21 cellular contexts compared by ENCODE assay signal in genomic region chr1:236085545-236086159, GRCh38. TPM values are rescaled to one million over a fixed set of nuclear protein-coding genes. Genes with fewer than 3 reads are reported as not detected.
A peak's percentile ranks its signal among the peaks of the same experiment; 100 is the strongest.
DNase-seq lines count a peak whose midpoint lies in the region; ATAC-seq, FAIRE-seq and TF ChIP-seq lines count a peak whose summit lies in the region.
"Had no signal": no experiment of that assay in that cellular context is flagged by ENCODE, and none has a peak within 500 bp of the region (broad histone marks: within the 10 kb centered on the region; RNA-seq: fewer than 3 reads in every experiment).

No MANE protein-coding gene starts in this region.

- no peak for TF ChIP-seq POLR2A in H1 (IDR thresholded peaks at IDR 0.05; ENCODE audit: control extremely low read depth in 1 of 2, low read depth in 2 of 2, low read length in 2 of 2)

- H3K36me3 Mint-ChIP-seq in Caco-2 (ENCODE audit: insufficient read depth, unreplicated experiment) = no peaks in the 10 kb centered on the region
- H3K36me3 Mint-ChIP-seq in stimulated activated effector memory CD8-positive, alpha-beta T cell treated with anti-CD3 and anti-CD28 coated beads, Interleukin-12 subunit alpha, Interleukin-12 subunit beta, amount 100 ng/mL, for 72 hours = no peaks in the 10 kb centered on the region

- in situ Hi-C loops in GM23248 (cut with MboI) = no loop called here

- H3K18ac ChIP-seq in H1 (ENCODE audit: extremely low read depth, low read length) (no peak overlapping the region), neuronal stem cell (ENCODE audit: low read length) (peak overlapping the region; percentile 11)

- peaks cover 7% of the 10 kb centered on the region; the same call in 1 of the 2 replicates for H3K23me2 ChIP-seq in H1 (ENCODE audit: low read depth, low read length)

- peaks cover 14% of the 10 kb centered on the region for H3F3A ChIP-seq in GM23248 (ENCODE audit: insufficient read depth)

- H2BK5ac ChIP-seq in H1 (ENCODE audit: low read depth, low read length) (no peak overlapping the region; the same call in 1 of the 2 replicates), neuronal stem cell (ENCODE audit: low read length) (no peak overlapping the region)

- FAIRE-seq in HTR-8/SVneo (lab: Jason Lieb, UNC) (peak; percentile 94), H1 (lab: Jason Lieb, UNC) (no peak)

- H3K9me3 ChIP-seq in Caco-2 = 0 out of 2 replicates have a peak, but pooled peaks cover 2% of the 10 kb centered on the region
- H3K9me3 ChIP-seq in H1 (ENCODE audit: insufficient read depth in 2 of 2, low read depth in 1 of 2, low read length in 1 of 2) = no peaks in the 10 kb centered on the region
- H3K9me3 ChIP-seq in neuronal stem cell (replicated peaks in 1 of 2; ENCODE audit: control insufficient read depth in 2 of 2, insufficient read depth in 1 of 2, low read depth in 1 of 2, low read length in 2 of 2) = peaks cover 0 to 7% of the 10 kb centered on the region in 2 donors
- no peaks in the 10 kb centered on the region for H3K9me3 ChIP-seq in GM23248 (ENCODE audit: low read depth)
- H3K9me3 ChIP-seq in MG63 = no peaks in the 10 kb centered on the region
- H3K9me3 ChIP-seq: HAP-1 had no signal

- H3K23ac ChIP-seq in H1 (ENCODE audit: insufficient read length) (no peak overlapping the region), neuronal stem cell (ENCODE audit: low read depth, low read length, poor library complexity) (peak overlapping the region; percentile 44)

- no peaks in the 10 kb centered on the region for H3K79me2 ChIP-seq in H1 (ENCODE audit: control insufficient read depth in 1 of 2, insufficient read depth in 2 of 2, low read length in 2 of 2)
- no peaks in the 10 kb centered on the region for H3K79me2 ChIP-seq in GM23248 (ENCODE audit: insufficient read depth)

- H3K27me3 Mint-ChIP-seq in Caco-2 (ENCODE audit: insufficient read depth, unreplicated experiment) = no peaks in the 10 kb centered on the region

- CTCF ChIA-PET in Caco-2 (lab: Charles Lee) (no interaction called here), H1 (lab: Charles Lee; ENCODE audit: partially characterized antibody) (interaction anchor here (0.9 kb wide), 1 partner anchor 87 kb away, joined by 3 read pairs; no protein-coding TSS in a partner anchor)

- H2AK5ac ChIP-seq in H1 (ENCODE audit: low read depth, low read length) (peak overlapping the region; percentile 88), neuronal stem cell (ENCODE audit: low read depth, low read length) (no peak overlapping the region)

- DNase-seq in Caco-2 (no peak), HTR-8/SVneo (ENCODE audit: insufficient read length, low spot score) (no peak), H1 (ENCODE audit: low read depth in 1 of 2, low spot score in 2 of 2) (no peak), neuronal stem cell (ENCODE audit: low spot score) (no peak), GM23248 (no peak), HT-29 (ENCODE audit: low spot score) (no peak), MG63 (no peak)
- no peak for DNase-seq in stimulated activated effector memory CD8-positive, alpha-beta T cell treated with anti-CD3 and anti-CD28 coated beads, Interleukin-12 subunit alpha, Interleukin-12 subunit beta, amount 100 ng/mL, for 72 hours (ENCODE audit: low spot score in 2 of 2)
- DNase-seq: 8988T, ACHN, DMS153, DND-41, KG1, MM.1S, NCI-H2029 treated with DMSO at 0.1 percent for 48 hours, NCI-H2227 treated with DMSO at 0.1 percent for 48 hours, NCI-H526 treated with DMSO at 0.1 percent for 48 hours, SHP77 treated with DMSO at 0.1 percent for 48 hours had no signal

- BruUV-seq in Caco-2 (replicated peaks; lab: Mats Ljungman, UMichigan) = no TSS peak

- H3K4me2 ChIP-seq in H1 (ENCODE audit: insufficient read depth in 1 of 2, low read depth in 2 of 2, low read length in 2 of 2) (no peak overlapping the region), neuronal stem cell (ENCODE audit: insufficient read depth, low read length, poor library complexity, severe bottlenecking) (no peak overlapping the region), GM23248 (ENCODE audit: unreplicated experiment) (no peak overlapping the region)
- H3K4me2 ChIP-seq: GM23338 had no signal

- 72 to 100% methylated on average over 1 to 6 of the region's 6 CpGs for WGBS in H1 (ENCODE audit: extremely low coverage in 1 of 2, insufficient coverage in 1 of 2, insufficient read length in 1 of 2, insufficient replicate concordance in 2 of 2, low coverage in 1 of 2, low lambda C conversion rate in 2 of 2, missing lambda C conversion rate in 1 of 2), 2 experiments
- 100% methylated on average over 1 of the region's 6 CpGs for WGBS in neuronal stem cell (ENCODE audit: extremely low coverage in 2 of 2, insufficient read length in 2 of 2, insufficient replicate concordance in 1 of 2), 2 donors
- WGBS in GM23248 (ENCODE audit: low coverage in 1 of 2, low lambda C conversion rate in 2 of 2, missing lambda C conversion rate in 2 of 2), 2 experiments = 77 to 78% methylated on average over 4 to 6 of the region's 6 CpGs

- no peak overlapping the region for H2BK12ac ChIP-seq in H1 (ENCODE audit: low read depth, low read length)
- no peak overlapping the region for H2BK12ac ChIP-seq in neuronal stem cell (ENCODE audit: low read length)

- H3K27ac ChIP-seq in H1 (ENCODE audit: low read depth, low read length) (no peak overlapping the region), neuronal stem cell (replicated peaks; ENCODE audit: low read length) (no peak overlapping the region), GM23248 (no peak overlapping the region)

- TF ChIP-seq CTCF in Caco-2 (IDR thresholded peaks at IDR 0.05; ENCODE audit: insufficient read depth in 1 of 2, low read depth in 1 of 2, low read length in 1 of 2, severe bottlenecking in 1 of 2, unreplicated experiment in 1 of 2) = no peak
- TF ChIP-seq CTCF in H1 (IDR thresholded peaks at IDR 0.05; ENCODE audit: control extremely low read depth in 1 of 3, insufficient read depth in 1 of 3, low read depth in 1 of 3, low read length in 3 of 3) = no peak

- H3K56ac ChIP-seq in H1 (replicated peaks; ENCODE audit: insufficient read length, low read depth, low read length) = peak overlapping the region; percentile 39

- no peak for TF ChIP-seq EP300 in H1 (IDR thresholded peaks at IDR 0.05; ENCODE audit: borderline replicate concordance in 1 of 2, low read depth in 2 of 2, low read length in 2 of 2)

- POLR2A ChIA-PET in Caco-2 (lab: Charles Lee) = no interaction called here
- POLR2A ChIA-PET in H1 (lab: Charles Lee; ENCODE audit: partially characterized antibody) = no interaction called here

- H3K4me3 Mint-ChIP-seq in Caco-2 (ENCODE audit: unreplicated experiment) = no peak overlapping the region
- no peak overlapping the region for H3K4me3 Mint-ChIP-seq in stimulated activated effector memory CD8-positive, alpha-beta T cell treated with anti-CD3 and anti-CD28 coated beads, Interleukin-12 subunit alpha, Interleukin-12 subunit beta, amount 100 ng/mL, for 72 hours
- H3K4me3 Mint-ChIP-seq: GM23338 had no signal

- H3K14ac ChIP-seq in H1 (ENCODE audit: insufficient read length) = no peak overlapping the region
- peak overlapping the region; percentile 75 for H3K14ac ChIP-seq in neuronal stem cell (ENCODE audit: low read length)

- no peak overlapping the region for H4K91ac ChIP-seq in H1 (replicated peaks; ENCODE audit: insufficient read length, low read length)
- no peak overlapping the region for H4K91ac ChIP-seq in neuronal stem cell (ENCODE audit: low read depth, low read length, poor library complexity)

- ATAC-seq in stimulated activated effector memory CD8-positive, alpha-beta T cell treated with anti-CD3 and anti-CD28 coated beads, Interleukin-12 subunit alpha, Interleukin-12 subunit beta, amount 100 ng/mL, for 72 hours = no peak
- ATAC-seq: GM23338, Panc1 had no signal

- no peak overlapping the region for H2BK20ac ChIP-seq in H1 (ENCODE audit: low read length)

- no peak for TF ChIP-seq RAD21 in H1 (IDR thresholded peaks at IDR 0.05 in 1 of 2, conservative IDR thresholded peaks at IDR 0.05 in 1 of 2; ENCODE audit: low read depth in 2 of 2, low read length in 2 of 2)

- intact Hi-C loops in Caco-2 (cut with micrococcal nuclease; ENCODE audit: unreplicated experiment) = loop anchor here (2.0 kb wide), 1 partner anchor 21 kb away; the partner anchor contains the start of gene NID1

- H3K4me1 Mint-ChIP-seq in Caco-2 (ENCODE audit: low read depth, unreplicated experiment) = peaks cover 13% of the 10 kb centered on the region
- H3K4me1 Mint-ChIP-seq in stimulated activated effector memory CD8-positive, alpha-beta T cell treated with anti-CD3 and anti-CD28 coated beads, Interleukin-12 subunit alpha, Interleukin-12 subunit beta, amount 100 ng/mL, for 72 hours = peaks cover 6% of the 10 kb centered on the region

- peak overlapping the region; percentile 2 for H3K27ac Mint-ChIP-seq in Caco-2 (ENCODE audit: unreplicated experiment)
- no peak overlapping the region for H3K27ac Mint-ChIP-seq in stimulated activated effector memory CD8-positive, alpha-beta T cell treated with anti-CD3 and anti-CD28 coated beads, Interleukin-12 subunit alpha, Interleukin-12 subunit beta, amount 100 ng/mL, for 72 hours
- H3K27ac Mint-ChIP-seq: GM23338 had no signal

- no peak overlapping the region for H4K5ac ChIP-seq in H1 (ENCODE audit: insufficient read length, low read depth, low read length)

- no peaks in the 10 kb centered on the region for H3K36me3 ChIP-seq in Caco-2 (ENCODE audit: control insufficient read depth, insufficient read depth, low read length)
- no peaks in the 10 kb centered on the region for H3K36me3 ChIP-seq in H1 (ENCODE audit: control insufficient read depth in 2 of 4, insufficient read depth in 4 of 4, low read length in 3 of 4)
- H3K36me3 ChIP-seq in neuronal stem cell (replicated peaks in 1 of 2; ENCODE audit: control insufficient read depth in 2 of 2, insufficient read depth in 2 of 2, low read length in 2 of 2) = no peaks in the 10 kb centered on the region
- H3K36me3 ChIP-seq in GM23248 (ENCODE audit: low read depth) = no peaks in the 10 kb centered on the region
- H3K36me3 ChIP-seq in MG63 = no peaks in the 10 kb centered on the region
- H3K36me3 ChIP-seq: HAP-1 had no signal

- no peak overlapping the region for H2AFZ ChIP-seq in H1 (ENCODE audit: low read length)
- H2AFZ ChIP-seq in neuronal stem cell (ENCODE audit: low read length) = no peak overlapping the region
- no peak overlapping the region for H2AFZ ChIP-seq in GM23248
- H2AFZ ChIP-seq: GM23338 had no signal

- H2BK120ac ChIP-seq in H1 (replicated peaks; ENCODE audit: low read depth, low read length) (no peak overlapping the region), neuronal stem cell (ENCODE audit: low read depth, low read length) (no peak overlapping the region)

- H3K79me1 ChIP-seq in H1 (ENCODE audit: low read depth, low read length) (no peaks in the 10 kb centered on the region), neuronal stem cell (ENCODE audit: low read depth, low read length) (no peaks in the 10 kb centered on the region)

- no peaks in the 10 kb centered on the region for H3K9me2 ChIP-seq in GM23248 (ENCODE audit: insufficient read depth)

- no peaks in the 10 kb centered on the region for H3K27me3 ChIP-seq in Caco-2 (replicated peaks; ENCODE audit: control insufficient read depth, insufficient read depth, low read length)
- H3K27me3 ChIP-seq in H1 (replicated peaks in 1 of 4; ENCODE audit: control insufficient read depth in 3 of 4, extremely low read depth in 1 of 4, insufficient read depth in 3 of 4, low read length in 3 of 4) = no peaks in the 10 kb centered on the region
- H3K27me3 ChIP-seq in neuronal stem cell (ENCODE audit: control insufficient read depth in 3 of 3, insufficient read depth in 3 of 3, low read depth in 1 of 3, low read length in 3 of 3) = peaks cover 0 to 3% (median 0%) of the 10 kb centered on the region in 3 experiments
- no peaks in the 10 kb centered on the region for H3K27me3 ChIP-seq in GM23248 (replicated peaks; ENCODE audit: insufficient read depth)
- H3K27me3 ChIP-seq in MG63 = no peaks in the 10 kb centered on the region

- H3K4me1 ChIP-seq in Caco-2 (peaks cover 24% of the 10 kb centered on the region), H1 (replicated peaks in 1 of 4; ENCODE audit: control insufficient read depth in 3 of 4, insufficient read depth in 4 of 4, low read length in 3 of 4) (no peaks in the 10 kb centered on the region), neuronal stem cell (ENCODE audit: control insufficient read depth in 2 of 2, insufficient read depth in 1 of 2, low read depth in 1 of 2, low read length in 2 of 2) (peaks cover 0 to 5% of the 10 kb centered on the region in 2 donors), GM23248 (ENCODE audit: insufficient read depth) (peaks cover 5% of the 10 kb centered on the region)
- H3K4me1 ChIP-seq: HAP-1 had no signal

- no peaks in the 10 kb centered on the region for H3K9me3 Mint-ChIP-seq in Caco-2 (ENCODE audit: unreplicated experiment)
- H3K9me3 Mint-ChIP-seq in stimulated activated effector memory CD8-positive, alpha-beta T cell treated with anti-CD3 and anti-CD28 coated beads, Interleukin-12 subunit alpha, Interleukin-12 subunit beta, amount 100 ng/mL, for 72 hours = no peaks in the 10 kb centered on the region

- H3K4ac ChIP-seq in H1 (replicated peaks; ENCODE audit: insufficient read length, low read depth, low read length) (no peak overlapping the region), neuronal stem cell (ENCODE audit: low read length) (no peak overlapping the region)

- H3K4me3 ChIP-seq in Caco-2 (ENCODE audit: low read depth, low read length) = no peak overlapping the region
- no peak overlapping the region for H3K4me3 ChIP-seq in H1 (ENCODE audit: extremely low read depth in 1 of 4, insufficient read depth in 2 of 4, low read depth in 3 of 4, low read length in 4 of 4)
- H3K4me3 ChIP-seq in neuronal stem cell (ENCODE audit: low read length in 2 of 2) = peak overlapping the region in 1 of 2 donors; percentile 12
- H3K4me3 ChIP-seq in GM23248 = no peak overlapping the region
- no peak overlapping the region for H3K4me3 ChIP-seq in MG63
- H3K4me3 ChIP-seq: GM23338, HAP-1 had no signal

- no peak overlapping the region for H4K8ac ChIP-seq in H1 (ENCODE audit: extremely low read depth, insufficient read depth, low read length)
- peak overlapping the region; percentile 70 for H4K8ac ChIP-seq in neuronal stem cell (ENCODE audit: low read depth, low read length)

- no peak overlapping the region for H2BK15ac ChIP-seq in H1 (ENCODE audit: low read length)
- no peak overlapping the region for H2BK15ac ChIP-seq in neuronal stem cell (ENCODE audit: low read length)

- peaks cover 0 to 5% of the 10 kb centered on the region in 2 experiments for H4K20me1 ChIP-seq in H1 (replicated peaks in 1 of 2; ENCODE audit: control insufficient read depth in 1 of 2, insufficient read depth in 2 of 2, low read length in 2 of 2)
- H4K20me1 ChIP-seq in GM23248 (ENCODE audit: insufficient read depth) = no peaks in the 10 kb centered on the region

- H3K9ac ChIP-seq in H1 (replicated peaks in 1 of 4; ENCODE audit: extremely low read depth in 1 of 4, low read depth in 3 of 4, low read length in 3 of 4) (no peak overlapping the region), neuronal stem cell (ENCODE audit: low read depth, low read length, poor library complexity) (peak overlapping the region; percentile 55), GM23248 (no peak overlapping the region)

RNA-seq across cellular contexts. Expression of gene NID1, which starts 20.8 kb away (rescaled TPM):
- 43.7 and 48.5 TPM in 2 replicates for total RNA-seq in Caco-2 (2022)
- total RNA-seq in H1 (2021; fragmentation: NEBNext Ultra II Directional; extraction: Animal tissue kit (Norgen Biotek cat#: 25700)) = 24.9 and 25.4 TPM in 2 replicates
- 20.9 and 32.3 TPM in 2 replicates for polyA plus RNA-seq in H1 (2011; rRNA removed)
- polyA plus RNA-seq in H1 (2011; cell fraction: cytosol; rRNA removed) = 13.5 TPM
- polyA plus RNA-seq in H1 (2011; cell fraction: nucleus; rRNA removed) = 41.0 TPM
- polyA plus RNA-seq in H1 (2012, experiment 1 of 2) = 23.2 to 28.5 TPM (median 24.9 TPM) in 4 replicates
- polyA plus RNA-seq in H1 (2012, experiment 2 of 2) = 10.7 TPM
- 82.7 TPM for polyA plus RNA-seq in H1 (2013, experiment 1 of 2)
- 66.1 TPM for polyA plus RNA-seq in H1 (2013, experiment 2 of 2)
- polyA minus RNA-seq in H1 (2011; rRNA and poly(A)+ RNA removed) = 23.0 and 27.1 TPM in 2 replicates
- 21.0 TPM for polyA minus RNA-seq in H1 (2011; cell fraction: cytosol; rRNA and poly(A)+ RNA removed)
- polyA minus RNA-seq in H1 (2011; cell fraction: nucleus; rRNA and poly(A)+ RNA removed) = 15.5 TPM
- polyA plus RNA-seq in neuronal stem cell (2013, experiment 1 of 2) = 68.7 TPM
- 68.7 TPM for polyA plus RNA-seq in neuronal stem cell (2013, experiment 2 of 2)
- 73.6 and 77.7 TPM in 2 replicates for total RNA-seq in GM23248 (2014; rRNA removed; shearing (Covaris generic))
- polyA plus RNA-seq in GM23248 (2016; fragmentation: Nextera tagmentation; extraction: Ambion mirVana) = 79.1 and 82.0 TPM in 2 replicates
- total RNA-seq in HT-29 (2014; rRNA removed; shearing (Covaris generic)) = not detected in 2 replicates
- 10.8 and 14.4 TPM in 2 replicates for total RNA-seq in MG63 (2014; rRNA removed; shearing (Covaris generic); ENCODE audit: low replicate concordance)

RNA-seq across cellular contexts. Expression of gene GPR137B, which starts 56.7 kb away (rescaled TPM):
- 5.5 and 5.9 TPM in 2 replicates for total RNA-seq in Caco-2 (2022)
- 7.4 and 7.7 TPM in 2 replicates for total RNA-seq in H1 (2021; fragmentation: NEBNext Ultra II Directional; extraction: Animal tissue kit (Norgen Biotek cat#: 25700))
- polyA plus RNA-seq in H1 (2011; rRNA removed) (6.4 and 6.9 TPM in 2 replicates), GM23248 (2016; fragmentation: Nextera tagmentation; extraction: Ambion mirVana) (30.0 and 30.6 TPM in 2 replicates)
- polyA plus RNA-seq in H1 (2011; cell fraction: cytosol; rRNA removed) = 3.8 TPM
- polyA plus RNA-seq in H1 (2011; cell fraction: nucleus; rRNA removed) = 17.5 TPM
- 4.8 to 6.8 TPM (median 6.4 TPM) in 4 replicates for polyA plus RNA-seq in H1 (2012, experiment 1 of 2)
- 2.7 TPM for polyA plus RNA-seq in H1 (2012, experiment 2 of 2)
- polyA plus RNA-seq in H1 (2013, experiment 1 of 2) = 7.5 TPM
- 8.2 TPM for polyA plus RNA-seq in H1 (2013, experiment 2 of 2)
- 6.5 and 7.5 TPM in 2 replicates for polyA minus RNA-seq in H1 (2011; rRNA and poly(A)+ RNA removed)
- 2.5 TPM for polyA minus RNA-seq in H1 (2011; cell fraction: cytosol; rRNA and poly(A)+ RNA removed)
- 16.5 TPM for polyA minus RNA-seq in H1 (2011; cell fraction: nucleus; rRNA and poly(A)+ RNA removed)
- 7.5 TPM for polyA plus RNA-seq in neuronal stem cell (2013, experiment 1 of 2)
- 7.2 TPM for polyA plus RNA-seq in neuronal stem cell (2013, experiment 2 of 2)
- 20.0 and 26.0 TPM in 2 replicates for total RNA-seq in GM23248 (2014; rRNA removed; shearing (Covaris generic))
- total RNA-seq in HT-29 (2014; rRNA removed; shearing (Covaris generic)) = 2.6 and 5.3 TPM in 2 replicates
- 1.3 and 4.0 TPM in 2 replicates for total RNA-seq in MG63 (2014; rRNA removed; shearing (Covaris generic); ENCODE audit: low replicate concordance)

Comparison
In these comparisons a context has a peak if more than half of its experiments do, and no peak if none do; other contexts are left out.
1. RNA of gene NID1, which starts 20.8 kb away (total RNA-seq): 73.6 to 77.7 TPM in GM23248, 43.7 to 48.5 TPM in Caco-2, 24.9 to 25.4 TPM in H1 and 10.8 to 14.4 TPM in MG63; not detected in HT-29; every median in the first group is over 10 times any median in the second.